Comparison of ENCODE assay signal across 8 cellular contexts in the genomic region with DNA sequence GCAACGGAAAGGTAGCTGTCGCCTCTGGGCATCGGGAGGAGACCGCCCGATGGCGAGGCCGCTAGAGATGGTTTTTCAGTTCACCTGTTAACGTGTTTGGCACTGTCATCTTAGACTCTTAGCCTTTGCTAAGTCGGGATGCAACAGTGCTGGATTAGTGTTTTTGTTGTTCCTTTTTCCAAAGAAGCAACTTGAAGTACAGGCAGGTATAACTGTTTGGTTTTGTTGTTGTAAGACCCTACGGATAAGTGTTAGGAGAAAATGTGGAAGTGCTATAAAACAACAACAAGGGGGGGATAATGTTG. TPM values are rescaled to one million over a fixed set of nuclear protein-coding genes. Genes with fewer than 3 reads are reported as not detected.
DNase-seq lines count a peak whose midpoint lies in the region; ATAC-seq and FAIRE-seq lines count a peak whose summit lies in the region.

No MANE protein-coding gene starts in this region.

- CTCF ChIA-PET in naive thymus-derived CD4-positive, alpha-beta T cell (lab: Charles Lee), result no interaction called here

- peaks cover 2% of the 10 kb centered on the region for H3K9me3 Mint-ChIP-seq in activated T-cell treated with anti-CD3 and anti-CD28 coated beads, Interleukin-2, amount 50 U/mL, for 24 hours
- peaks cover 0 to 5% (median 0%) of the 10 kb centered on the region in 11 donors for H3K9me3 Mint-ChIP-seq in naive thymus-derived CD4-positive, alpha-beta T cell

- peak overlapping the region; percentile 98 for H3K27ac Mint-ChIP-seq in activated T-cell treated with anti-CD3 and anti-CD28 coated beads, Interleukin-2, amount 50 U/mL, for 24 hours
- H3K27ac Mint-ChIP-seq in naive thymus-derived CD4-positive, alpha-beta T cell, result peak overlapping the region; percentile 92 to 100 (median 97)

- no peaks in the 10 kb centered on the region for H3K27me3 Mint-ChIP-seq in activated T-cell treated with anti-CD3 and anti-CD28 coated beads, Interleukin-2, amount 50 U/mL, for 24 hours
- no peaks in the 10 kb centered on the region for H3K27me3 Mint-ChIP-seq in naive thymus-derived CD4-positive, alpha-beta T cell

- H3K27ac ChIP-seq in duodenal mucosa (ENCODE audit: low read depth, low read length), result peak overlapping the region; percentile 68
- peak overlapping the region; percentile 80 for H3K27ac ChIP-seq in naive thymus-derived CD4-positive, alpha-beta T cell (ENCODE audit: low read depth, low read length)

- no peak for DNase-seq in activated T-cell treated with anti-CD3 and anti-CD28 coated beads, Interleukin-2, amount 50 U/mL, for 24 hours
- no peak for DNase-seq in activated T-cell treated with anti-CD3 and anti-CD28 coated beads, Interleukin-2, amount 50 U/mL, for 1 hour
- no peak for DNase-seq in NT2/D1 (ENCODE audit: low read depth, low spot score)
- DNase-seq in naive thymus-derived CD4-positive, alpha-beta T cell, result no peak
- no peak for DNase-seq in putamen (ENCODE audit: low spot score)
- no peak for DNase-seq in RCC 7860 (ENCODE audit: low spot score)

- peak overlapping the region; percentile 93 for H3K4me3 Mint-ChIP-seq in activated T-cell treated with anti-CD3 and anti-CD28 coated beads, Interleukin-2, amount 50 U/mL, for 24 hours
- H3K4me3 Mint-ChIP-seq in naive thymus-derived CD4-positive, alpha-beta T cell, result peak overlapping the region; percentile 83 to 98 (median 96)

- H3K4me1 ChIP-seq in NT2/D1 (ENCODE audit: insufficient read depth, insufficient read length), result no peaks in the 10 kb centered on the region
- peaks cover 6 to 8% of the 10 kb centered on the region in 2 donors for H3K4me1 ChIP-seq in duodenal mucosa (ENCODE audit: control insufficient read depth in 1 of 2, insufficient read depth in 2 of 2, low read length in 2 of 2)
- H3K4me1 ChIP-seq in naive thymus-derived CD4-positive, alpha-beta T cell (ENCODE audit: control insufficient read depth in 2 of 2, insufficient read depth in 2 of 2, low read length in 2 of 2), result peaks cover 9 to 30% of the 10 kb centered on the region in 2 donors

- ATAC-seq in HG02588 (IDR thresholded peaks at IDR 0.05; ENCODE audit: unreplicated experiment), result peak; percentile 9
- ATAC-seq in naive thymus-derived CD4-positive, alpha-beta T cell, result peak; percentile 9

- H3K4me1 Mint-ChIP-seq in activated T-cell treated with anti-CD3 and anti-CD28 coated beads, Interleukin-2, amount 50 U/mL, for 24 hours (ENCODE audit: low read depth), result peaks cover 48% of the 10 kb centered on the region
- peaks cover 28 to 70% (median 61%) of the 10 kb centered on the region in 7 donors for H3K4me1 Mint-ChIP-seq in naive thymus-derived CD4-positive, alpha-beta T cell

- H3K9me3 ChIP-seq in NT2/D1 (ENCODE audit: insufficient read depth, low read length) (no peaks in the 10 kb centered on the region), duodenal mucosa (ENCODE audit: control insufficient read depth in 1 of 2, low read length in 2 of 2) (no peaks in the 10 kb centered on the region)
- no peaks in the 10 kb centered on the region for H3K9me3 ChIP-seq in naive thymus-derived CD4-positive, alpha-beta T cell (ENCODE audit: control insufficient read depth in 2 of 3, low read length in 3 of 3)

- POLR2A ChIA-PET in naive thymus-derived CD4-positive, alpha-beta T cell (lab: Charles Lee), result interaction anchor here (0.6 to 1.2 kb wide), 3 partner anchors 8 to 943 kb away, joined by 3 read pairs; a partner anchor contains a TSS

- H3K4me3 ChIP-seq in NT2/D1 (ENCODE audit: insufficient read length, low read depth), result peak overlapping the region; percentile 77
- H3K4me3 ChIP-seq in duodenal mucosa (ENCODE audit: low read depth in 1 of 2, low read length in 2 of 2), result peak overlapping the region; percentile 90 to 97
- H3K4me3 ChIP-seq in naive thymus-derived CD4-positive, alpha-beta T cell (ENCODE audit: low read length), result peak overlapping the region; percentile 98

- intact Hi-C loops in naive thymus-derived CD4-positive, alpha-beta T cell (cut with micrococcal nuclease), result no loop called here

- peaks cover 31% of the 10 kb centered on the region for H3K36me3 Mint-ChIP-seq in activated T-cell treated with anti-CD3 and anti-CD28 coated beads, Interleukin-2, amount 50 U/mL, for 24 hours (ENCODE audit: low read depth)
- peaks cover 0 to 21% (median 5%) of the 10 kb centered on the region in 5 donors for H3K36me3 Mint-ChIP-seq in naive thymus-derived CD4-positive, alpha-beta T cell

- no peak for FAIRE-seq in RCC 7860 (lab: Jason Lieb, UNC)

- H3K36me3 ChIP-seq in NT2/D1 (ENCODE audit: insufficient read depth, insufficient read length, low read length) (no peaks in the 10 kb centered on the region), duodenal mucosa (ENCODE audit: control insufficient read depth in 1 of 2, insufficient read depth in 2 of 2, low read length in 2 of 2) (no peaks in the 10 kb centered on the region)
- no peaks in the 10 kb centered on the region for H3K36me3 ChIP-seq in naive thymus-derived CD4-positive, alpha-beta T cell (ENCODE audit: control insufficient read depth in 2 of 3, insufficient read depth in 3 of 3, low read length in 3 of 3)

- H3K9ac ChIP-seq in NT2/D1 (ENCODE audit: insufficient read length, low read depth) (peak overlapping the region; percentile 79), duodenal mucosa (ENCODE audit: low read depth in 1 of 2, low read length in 2 of 2) (peak overlapping the region; percentile 63 to 92)

- no peaks in the 10 kb centered on the region for H3K27me3 ChIP-seq in NT2/D1 (ENCODE audit: insufficient read depth, insufficient read length)
- no peaks in the 10 kb centered on the region for H3K27me3 ChIP-seq in duodenal mucosa (ENCODE audit: control insufficient read depth in 1 of 2, insufficient read depth in 2 of 2, low read length in 2 of 2)
- no peaks in the 10 kb centered on the region for H3K27me3 ChIP-seq in naive thymus-derived CD4-positive, alpha-beta T cell (ENCODE audit: control insufficient read depth in 2 of 2, insufficient read depth in 2 of 2, low read length in 2 of 2)

RNA-seq across cellular contexts. Expression of a gene that starts 0.7 kb away (rescaled TPM):
- total RNA-seq in naive thymus-derived CD4-positive, alpha-beta T cell, result 10 to 100 TPM in 3 of 5 experiments, 1 to 10 TPM in 2; 3.8 to 25.7 (median 12.2) TPM
- 1 to 10 TPM; 4.3 TPM for polyA plus RNA-seq in naive thymus-derived CD4-positive, alpha-beta T cell
